13 cellular contexts compared by ENCODE assay signal in genomic region chr7:116876664-116877442, GRCh38. TPM values are rescaled to one million over a fixed set of nuclear protein-coding genes. Genes with fewer than 3 reads are reported as not detected.
DNase-seq lines count a peak whose midpoint lies in the region; ATAC-seq and TF ChIP-seq lines count a peak whose summit lies in the region.
"Had no signal": no experiment of that assay in that cellular context is flagged by ENCODE, and none has a peak within 500 bp of the region (broad histone marks: within the 10 kb centered on the region; RNA-seq: fewer than 3 reads in every experiment).

No MANE protein-coding gene starts in this region.

- no peaks in the 10 kb centered on the region for H3K9me3 ChIP-seq in left ventricle myocardium inferior (replicated peaks)
- H3K9me3 ChIP-seq: MG63, uterus had no signal

- DNase-seq in CMK (ENCODE audit: low read depth) (peak; percentile 74), amniotic epithelial cell (ENCODE audit: low read depth) (peak; percentile 67), left ventricle myocardium inferior (peak; percentile 56), omental fat pad (ENCODE audit: low spot score) (no peak), NCI-H446 treated with DMSO at 0.1 percent for 48 hours (lab: John Stamatoyannopoulos, UW) (no peak), AG20443 (ENCODE audit: low spot score) (no peak), foreskin fibroblast (no peak), NCI-H2196 treated with DMSO at 0.1 percent for 48 hours (lab: John Stamatoyannopoulos, UW; ENCODE audit: unreplicated experiment) (no peak)
- DNase-seq: MG63, NCI-H2171 treated with DMSO at 0.1 percent for 48 hours, T-helper 9 cell had no signal

- ATAC-seq in omental fat pad (ENCODE audit: low FRiP score): peak; percentile 52

- H3K4me3 ChIP-seq in left ventricle myocardium inferior: peak overlapping the region; percentile 28
- no peak overlapping the region for H3K4me3 ChIP-seq in foreskin fibroblast (ENCODE audit: low read depth in 1 of 2, low read length in 2 of 2)
- H3K4me3 ChIP-seq: MG63, skin epidermis, uterus had no signal

- intact Hi-C loops in left ventricle myocardium inferior (cut with micrococcal nuclease): no loop called here

- peaks cover 95% of the 10 kb centered on the region for H3K4me1 ChIP-seq in left ventricle myocardium inferior

- TF ChIP-seq CTCF in left ventricle myocardium inferior (IDR thresholded peaks at IDR 0.05; ENCODE audit: borderline replicate concordance) (peak; percentile 22), omental fat pad (IDR thresholded peaks at IDR 0.05) (no peak), foreskin fibroblast (IDR thresholded peaks at IDR 0.05; ENCODE audit: low read depth, low read length) (no peak)

- no peaks in the 10 kb centered on the region for H3K27me3 ChIP-seq in left ventricle myocardium inferior (ENCODE audit: low read depth)
- H3K27me3 ChIP-seq: MG63, uterus had no signal

- no peaks in the 10 kb centered on the region for H3K36me3 ChIP-seq in left ventricle myocardium inferior
- H3K36me3 ChIP-seq: uterus had no signal

- H3K27ac ChIP-seq in left ventricle myocardium inferior (replicated peaks): peak overlapping the region; percentile 76

RNA-seq across cellular contexts. Expression of gene CAPZA2, which starts 14.5 kb away (rescaled TPM):
- total RNA-seq in left ventricle myocardium inferior (313 TPM), omental fat pad (100 to 1,000 TPM; 115 to 152 (median 125) TPM)

Comparison
In these comparisons a context has a peak if more than half of its experiments do, and no peak if none do; other contexts are left out.
1. DNase-seq: peak in CMK (single experiment), amniotic epithelial cell (single experiment) and left ventricle myocardium inferior (single experiment); none in omental fat pad (single experiment), NCI-H446 treated with DMSO at 0.1 percent for 48 hours (single experiment), AG20443 (single experiment), foreskin fibroblast (0 of 2) and NCI-H2196 treated with DMSO at 0.1 percent for 48 hours (single experiment).